In the genomic region with DNA sequence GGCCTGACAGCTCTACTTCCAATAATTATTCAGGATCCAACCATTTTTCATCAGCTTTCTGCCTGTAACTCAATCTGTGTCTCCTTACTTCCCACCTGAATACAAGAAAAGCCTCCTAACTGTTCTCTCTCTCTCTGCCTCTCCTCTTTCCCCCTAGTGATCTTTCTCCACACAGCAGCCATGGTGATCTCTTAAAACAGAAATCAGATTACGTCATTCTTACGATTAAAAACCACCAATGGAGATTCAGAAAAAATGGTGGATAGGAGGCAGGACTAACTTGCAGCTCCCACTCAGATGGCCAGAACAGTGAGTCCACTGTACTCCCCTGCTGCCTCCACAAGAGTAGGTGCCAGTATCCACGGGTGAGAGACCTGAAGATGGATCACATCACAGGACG, we compare ENCODE assay signal across 32 cellular contexts.
"Had no signal": no experiment of that assay in that cellular context is flagged by ENCODE, and none has a peak within 500 bp of the region (broad histone marks: within the 10 kb centered on the region; RNA-seq: fewer than 3 reads in every experiment).

No MANE protein-coding gene starts in this region.

- ATAC-seq: activated CD8-positive, alpha-beta T cell treated with anti-CD3 and anti-CD28 coated beads for 36 hours; activated naive CD8-positive, alpha-beta T cell treated with anti-CD3 and anti-CD28 coated beads, Interleukin-2, amount 50 U/mL, for 24 hours; activated T-cell treated with anti-CD3 and anti-CD28 coated beads, Interleukin-2, amount 50 U/mL, for 4 hours; activated T-cell treated with anti-CD3 and anti-CD28 coated beads, Interleukin-2, amount 50 U/mL, for 72 hours; activated T-helper 17 cell treated with anti-CD3 and anti-CD28 coated beads, Interleukin-2, amount 50 U/mL, for 72 hours had no signal

- FAIRE-seq: bronchial epithelial cell, TTC549 had no signal

- H3K4me3 ChIP-seq: ascending aorta, cardiac muscle cell had no signal

- H3K27me3 ChIP-seq: ascending aorta, cardiac muscle cell had no signal

- H3K36me3 ChIP-seq: ascending aorta, cardiac muscle cell had no signal

- H3K9me3 ChIP-seq: ascending aorta had no signal

- DNase-seq: activated B cell treated with CpG ODN at 0.5 μM for 24 hours; activated CD4-positive, alpha-beta memory T cell treated with anti-CD3 and anti-CD28 coated beads for 36 hours; activated CD4-positive, alpha-beta T cell treated with anti-CD3 and anti-CD28 coated beads for 4 hours; activated CD4-positive, alpha-beta T cell treated with anti-CD3 and anti-CD28 coated beads, Interleukin-2, amount 10 ng/mL, durations not matched to agents 24 days and 14 days; activated CD4-positive, alpha-beta T cell treated with anti-CD3 and anti-CD28 coated beads, Interleukin-2, amount 50 U/mL, for 1 hour; activated CD4-positive, alpha-beta T cell treated with anti-CD3 and anti-CD28 coated beads, Interleukin-2, amount 50 U/mL, for 4 hours; activated CD4-positive, CD25-positive, alpha-beta regulatory T cell treated with anti-CD3 and anti-CD28 coated beads, Interleukin-2, amount 50 U/mL, for 72 hours; activated CD8-positive, alpha-beta memory T cell treated with anti-CD3 and anti-CD28 coated beads, Interleukin-2, amount 50 U/mL, for 4 hours; activated CD8-positive, alpha-beta T cell treated with anti-CD3 and anti-CD28 coated beads for 36 hours; activated effector memory CD4-positive, alpha-beta T cell treated with anti-CD3 and anti-CD28 coated beads, Interleukin-2, amount 50 U/mL, for 16 hours; activated gamma-delta T cell treated with Interleukin-2 at 50 U/mL for 16 hours; activated naive CD4-positive, alpha-beta T cell; activated naive CD4-positive, alpha-beta T cell treated with anti-CD3 and anti-CD28 coated beads, Interleukin-2, amount 10 ng/mL, durations not matched to agents 7 days and 5 days; activated naive CD8-positive, alpha-beta T cell treated with anti-CD3 and anti-CD28 coated beads, Interleukin-2, amount 10 ng/mL, durations not matched to agents 7 days and 5 days; activated naive CD8-positive, alpha-beta T cell treated with anti-CD3 and anti-CD28 coated beads, Interleukin-2, amount 50 U/mL, for 24 hours; activated T-cell treated with anti-CD3 and anti-CD28 coated beads for 4 hours; activated T-cell treated with anti-CD3 and anti-CD28 coated beads, Interleukin-2, amount 50 U/mL, for 1 hour; activated T-cell treated with anti-CD3 and anti-CD28 coated beads, Interleukin-2, amount 50 U/mL, for 4 hours; activated T-cell treated with anti-CD3 and anti-CD28 coated beads, Interleukin-2, amount 50 U/mL, for 72 hours; amygdala; anterior cingulate cortex; caudate nucleus; cerebellar nuclear complex; T-helper 1 cell; T-helper 2 cell; T-helper 9 cell had no signal

- H3K4me1 ChIP-seq: ascending aorta had no signal

- H3K27ac ChIP-seq: ascending aorta, cardiac muscle cell, VCaP had no signal
